13 cellular contexts compared by ENCODE assay signal in the genomic region with DNA sequence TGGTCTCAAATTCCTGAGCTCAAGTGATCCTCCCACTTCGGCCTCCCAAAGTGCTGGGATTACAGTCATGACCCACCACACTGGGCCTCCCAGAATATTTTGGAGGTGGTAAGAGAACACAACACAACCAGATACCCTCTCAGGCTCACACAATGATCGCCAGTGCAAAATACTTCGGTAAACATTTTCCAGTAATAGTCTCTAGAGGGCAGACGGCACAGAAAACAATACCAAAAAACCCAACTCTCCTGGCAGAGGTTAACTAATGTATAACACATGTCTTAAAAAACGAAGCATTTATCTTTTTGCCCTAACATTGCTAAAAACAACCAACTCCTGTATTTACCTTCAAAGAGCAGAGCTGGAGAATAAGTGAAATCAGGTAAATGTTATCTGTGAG. TPM values are rescaled to one million over a fixed set of nuclear protein-coding genes. Genes with fewer than 3 reads are reported as not detected.
DNase-seq lines count a peak whose midpoint lies in the region; ATAC-seq and TF ChIP-seq lines count a peak whose summit lies in the region.
"Had no signal": no experiment of that assay in that cellular context is flagged by ENCODE, and none has a peak within 500 bp of the region (broad histone marks: within the 10 kb centered on the region; RNA-seq: fewer than 3 reads in every experiment).

No MANE protein-coding gene starts in this region.

- H3K9me3 ChIP-seq in OCI-LY3 (ENCODE audit: insufficient read depth, low read length) = no peaks in the 10 kb centered on the region
- H3K9me3 ChIP-seq: tibial artery had no signal

- no peaks in the 10 kb centered on the region for H3K9me3 Mint-ChIP-seq in activated naive CD8-positive, alpha-beta T cell (ENCODE audit: low read depth)
- peaks cover 7% of the 10 kb centered on the region for H3K9me3 Mint-ChIP-seq in activated naive CD8-positive, alpha-beta T cell treated with anti-CD3 and anti-CD28 coated beads for 36 hours

- peaks cover 67% of the 10 kb centered on the region for H3K4me1 Mint-ChIP-seq in activated naive CD8-positive, alpha-beta T cell (ENCODE audit: low read depth)
- peaks cover 54% of the 10 kb centered on the region for H3K4me1 Mint-ChIP-seq in activated naive CD8-positive, alpha-beta T cell treated with anti-CD3 and anti-CD28 coated beads for 36 hours

- no peaks in the 10 kb centered on the region for H3K27me3 Mint-ChIP-seq in activated naive CD8-positive, alpha-beta T cell
- no peaks in the 10 kb centered on the region for H3K27me3 Mint-ChIP-seq in activated naive CD8-positive, alpha-beta T cell treated with anti-CD3 and anti-CD28 coated beads for 36 hours
- H3K27me3 Mint-ChIP-seq: activated CD4-positive, alpha-beta memory T cell treated with anti-CD3 and anti-CD28 coated beads for 36 hours had no signal

- intact Hi-C loops in dorsolateral prefrontal cortex (cut with DNase I) = loop anchor here in 1 of 2 donors (5.0 to 10.0 kb wide), 2 partner anchors 36 to 309 kb away; a partner anchor contains a TSS

- peaks cover 78% of the 10 kb centered on the region for H3K36me3 ChIP-seq in OCI-LY3 (replicated peaks; ENCODE audit: low read depth, low read length)

- TF ChIP-seq CTCF in OCI-LY3 (IDR thresholded peaks at IDR 0.05; ENCODE audit: low read depth, low read length) (peak; percentile 8; the same call in 1 of the 2 replicates), dorsolateral prefrontal cortex (IDR thresholded peaks at IDR 0.05 in 54 of 56, conservative IDR thresholded peaks at IDR 0.05 in 2 of 56; ENCODE audit: low read depth in 1 of 56, partially characterized antibody in 56 of 56) (peak in 28 of 56 donors; percentile 5 to 45 (median 26)), retinal pigment epithelial cell (conservative IDR thresholded peaks at IDR 0.05; ENCODE audit: low read depth, low read length) (peak; percentile 11)

- H3K27ac ChIP-seq in OCI-LY3 (ENCODE audit: low read length) = no peak overlapping the region
- peak overlapping the region in 28 of 59 donors; percentile 3 to 71 (median 33) for H3K27ac ChIP-seq in dorsolateral prefrontal cortex
- H3K27ac ChIP-seq: BLaER1, tibial artery had no signal

- H3K36me3 Mint-ChIP-seq in activated naive CD8-positive, alpha-beta T cell = peaks cover 27% of the 10 kb centered on the region
- peaks cover 91% of the 10 kb centered on the region for H3K36me3 Mint-ChIP-seq in activated naive CD8-positive, alpha-beta T cell treated with anti-CD3 and anti-CD28 coated beads for 36 hours

- no peak overlapping the region for H2AFZ ChIP-seq in OCI-LY3 (ENCODE audit: low read depth, low read length)

- no peak overlapping the region for H3K9ac ChIP-seq in OCI-LY3 (ENCODE audit: low read length)
- H3K9ac ChIP-seq: BLaER1 had no signal

- peaks cover 100% of the 10 kb centered on the region for H3K79me2 ChIP-seq in OCI-LY3 (ENCODE audit: low read length)

- no peaks in the 10 kb centered on the region for H3K4me1 ChIP-seq in OCI-LY3 (ENCODE audit: low read length)

- no peaks in the 10 kb centered on the region for H3K27me3 ChIP-seq in OCI-LY3 (ENCODE audit: low read depth, low read length)
- no peaks in the 10 kb centered on the region for H3K27me3 ChIP-seq in dorsolateral prefrontal cortex
- H3K27me3 ChIP-seq: BLaER1, tibial artery had no signal

- peak overlapping the region; percentile 77 for H3K4me3 Mint-ChIP-seq in activated naive CD8-positive, alpha-beta T cell
- no peak overlapping the region for H3K4me3 Mint-ChIP-seq in activated naive CD8-positive, alpha-beta T cell treated with anti-CD3 and anti-CD28 coated beads for 36 hours
- H3K4me3 Mint-ChIP-seq: activated CD4-positive, alpha-beta memory T cell treated with anti-CD3 and anti-CD28 coated beads for 36 hours had no signal

- no peak for ATAC-seq in GM19351 (IDR thresholded peaks at IDR 0.05; ENCODE audit: unreplicated experiment)
- no peak for ATAC-seq in GM18519 (IDR thresholded peaks at IDR 0.05; ENCODE audit: low FRiP score, unreplicated experiment)
- ATAC-seq in GM18502 (IDR thresholded peaks at IDR 0.05; ENCODE audit: poor library complexity, unreplicated experiment) = no peak

- H3K4me2 ChIP-seq in OCI-LY3 (ENCODE audit: low read length) = no peak overlapping the region

- H3K4me3 ChIP-seq in OCI-LY3 (ENCODE audit: low read length) (no peak overlapping the region), dorsolateral prefrontal cortex (peak overlapping the region in 38 of 59 donors; percentile 1 to 51 (median 20)), retinal pigment epithelial cell (ENCODE audit: low read length) (no peak overlapping the region)
- H3K4me3 ChIP-seq: BLaER1 had no signal

- no peak for DNase-seq in activated naive CD8-positive, alpha-beta T cell treated with anti-CD3 and anti-CD28 coated beads for 36 hours
- DNase-seq in dorsolateral prefrontal cortex (no peak), retinal pigment epithelial cell (ENCODE audit: low read depth) (no peak)
- DNase-seq: activated CD4-positive, alpha-beta memory T cell treated with anti-CD3 and anti-CD28 coated beads for 36 hours; NCI-H2227 treated with DMSO at 0.1 percent for 48 hours; tibial artery had no signal

- H3K27ac Mint-ChIP-seq in activated naive CD8-positive, alpha-beta T cell = no peak overlapping the region
- H3K27ac Mint-ChIP-seq in activated naive CD8-positive, alpha-beta T cell treated with anti-CD3 and anti-CD28 coated beads for 36 hours = no peak overlapping the region
- H3K27ac Mint-ChIP-seq: activated CD4-positive, alpha-beta memory T cell treated with anti-CD3 and anti-CD28 coated beads for 36 hours had no signal

- peaks cover 89% of the 10 kb centered on the region for H4K20me1 ChIP-seq in OCI-LY3 (ENCODE audit: insufficient read depth, low read length)

RNA-seq across cellular contexts. Expression of a gene that starts 10.5 kb away (rescaled TPM):
- total RNA-seq in activated naive CD8-positive, alpha-beta T cell treated with anti-CD3 and anti-CD28 coated beads for 36 hours = 10 to 100 TPM; 65.6 to 67.2 TPM
- total RNA-seq in dorsolateral prefrontal cortex = 10 to 100 TPM; 42.4 to 96.8 (median 54.8) TPM

RNA-seq across cellular contexts. Expression of a gene that starts 36.8 kb away (rescaled TPM):
- total RNA-seq in activated naive CD8-positive, alpha-beta T cell treated with anti-CD3 and anti-CD28 coated beads for 36 hours = not detected
- total RNA-seq in dorsolateral prefrontal cortex = not detected
- total RNA-seq: activated CD4-positive, alpha-beta memory T cell treated with anti-CD3 and anti-CD28 coated beads for 36 hours; pulmonary artery endothelial cell had no signal

Comparison
In these comparisons a context has a peak if more than half of its experiments do, and no peak if none do; other contexts are left out.
1. H3K4me3 ChIP-seq: peak in dorsolateral prefrontal cortex (38 of 59); none in OCI-LY3 (single experiment) and retinal pigment epithelial cell (single experiment).